Comparison of ENCODE assay signal across 12 cellular contexts in the genomic region with DNA sequence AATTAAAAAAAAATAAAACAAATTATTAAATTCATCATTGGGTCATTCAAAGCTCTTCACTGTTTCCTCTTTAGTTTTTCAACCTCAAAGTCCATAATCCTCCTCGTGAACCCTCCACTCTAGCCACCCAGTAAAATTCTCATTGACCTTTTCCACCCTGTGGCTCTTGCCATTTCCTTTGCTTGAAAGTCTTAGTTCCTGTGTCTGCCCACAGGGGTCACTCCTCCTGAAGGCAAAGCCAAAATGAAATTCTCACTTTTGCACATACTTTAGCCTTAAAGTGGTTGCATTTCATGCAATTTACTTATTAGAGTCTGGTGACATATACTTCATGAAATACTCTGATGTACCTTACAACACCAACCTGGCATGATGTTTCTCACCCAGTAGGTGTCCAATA.
A peak's percentile ranks its signal among the peaks of the same experiment; 100 is the strongest.
DNase-seq lines count a peak whose midpoint lies in the region; ATAC-seq and TF ChIP-seq lines count a peak whose summit lies in the region.
"Had no signal": no experiment of that assay in that cellular context is flagged by ENCODE, and none has a peak within 500 bp of the region (broad histone marks: within the 10 kb centered on the region; RNA-seq: fewer than 3 reads in every experiment).

No MANE protein-coding gene starts in this region.

- TF ChIP-seq CTCF in GM13977 (IDR thresholded peaks at IDR 0.05; ENCODE audit: extremely low read depth, insufficient read depth, missing control alignments), result peak; percentile 39
- peak; percentile 31 for TF ChIP-seq CTCF in RWPE2 (IDR thresholded peaks at IDR 0.05; ENCODE audit: poor library complexity, severe bottlenecking)
- TF ChIP-seq CTCF in fibroblast of villous mesenchyme (IDR thresholded peaks at IDR 0.05; ENCODE audit: insufficient read depth, low read depth, low read length), result peak; percentile 53

- in situ Hi-C loops in ACHN (cut with HindIII; ENCODE audit: low pct_ligation_motif_present, low pct_unique_long_range_greater_than_20kb, low sequenced_read_pairs) (no loop called here), GM13977 (cut with MboI; ENCODE audit: low pct_unique_long_range_greater_than_20kb, low sequenced_read_pairs, unreplicated experiment) (no loop called here)

- DNase-seq in ACHN, result peak; percentile 4
- DNase-seq in GM13977 (ENCODE audit: low spot score), result no peak
- no peak for DNase-seq in RWPE2 (ENCODE audit: low spot score)
- DNase-seq in fibroblast of villous mesenchyme (ENCODE audit: low read depth), result peak; percentile 4
- no peak for DNase-seq in posterior vena cava (ENCODE audit: low spot score)
- DNase-seq in erythroblast (lab: John Stamatoyannopoulos, UW), result no peak
- DNase-seq in NCI-H748 (lab: John Stamatoyannopoulos, UW; ENCODE audit: unreplicated experiment), result no peak
- DNase-seq: heart right ventricle, NCI-H1417 treated with DMSO at 0.1 percent for 48 hours, occipital lobe, T1000 had no signal

- H3K36me3 ChIP-seq in RWPE2 (ENCODE audit: low read depth), result no peaks in the 10 kb centered on the region
- H3K36me3 ChIP-seq: heart right ventricle had no signal

- H3K9me3 ChIP-seq in RWPE2 (ENCODE audit: severe bottlenecking), result no peaks in the 10 kb centered on the region

- intact Hi-C loops in posterior vena cava (cut with DNase I), result no loop called here

- H3K27me3 ChIP-seq in RWPE2 (ENCODE audit: insufficient read depth, poor library complexity, severe bottlenecking), result no peaks in the 10 kb centered on the region
- H3K27me3 ChIP-seq: heart right ventricle had no signal

- no peak for TF ChIP-seq POLR2A in erythroblast (IDR thresholded peaks at IDR 0.05; ENCODE audit: low read length)

- H3K4me1 ChIP-seq in RWPE2 (ENCODE audit: insufficient read depth, poor library complexity, severe bottlenecking), result no peaks in the 10 kb centered on the region
- H3K4me1 ChIP-seq: heart right ventricle had no signal

- H3K4me3 ChIP-seq in RWPE2 (ENCODE audit: severe bottlenecking), result no peak overlapping the region
- H3K4me3 ChIP-seq in fibroblast of villous mesenchyme (ENCODE audit: low read depth, low read length), result no peak overlapping the region
- H3K4me3 ChIP-seq: heart right ventricle had no signal

- H3K27ac ChIP-seq in RWPE2 (ENCODE audit: poor library complexity, severe bottlenecking), result no peak overlapping the region
- H3K27ac ChIP-seq: heart right ventricle had no signal

- ATAC-seq in RWPE2 (ENCODE audit: low read depth), result no peak
- ATAC-seq in HG02884 (IDR thresholded peaks at IDR 0.05; ENCODE audit: unreplicated experiment), result no peak
- ATAC-seq: heart right ventricle had no signal

Comparison
In these comparisons a context has a peak if more than half of its experiments do, and no peak if none do; other contexts are left out.
1. DNase-seq: peak in ACHN (single experiment) and fibroblast of villous mesenchyme (single experiment); none in GM13977 (single experiment), RWPE2 (single experiment), posterior vena cava (single experiment), erythroblast (0 of 2) and NCI-H748 (single experiment).
2. Peak in every context shown above with its lines, with median percentiles within 50 percentile points of each other: CTCF ChIP-seq.